In the genomic region with DNA sequence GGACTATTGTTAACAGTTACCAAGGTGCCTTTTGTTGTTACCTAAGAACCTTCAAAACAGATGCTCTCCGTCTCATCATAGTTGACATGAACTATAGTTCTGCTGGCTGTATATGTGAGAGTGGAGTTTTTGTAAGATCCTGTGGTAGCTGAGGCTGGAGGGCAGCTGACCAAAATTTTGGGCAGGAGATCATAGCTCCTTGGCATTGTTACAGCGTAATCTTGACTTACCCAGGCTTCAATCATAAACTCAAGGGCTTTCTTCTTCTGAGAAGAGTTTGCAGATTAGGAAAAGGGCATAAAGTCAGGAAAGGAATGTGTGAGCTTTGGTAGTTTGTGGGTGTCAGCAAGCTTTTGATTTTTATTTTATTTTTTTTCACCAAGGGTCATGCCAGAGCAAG, we compare ENCODE assay signal across 16 cellular contexts. TPM values are rescaled to one million over a fixed set of nuclear protein-coding genes. Genes with fewer than 3 reads are reported as not detected.
DNase-seq lines count a peak whose midpoint lies in the region; ATAC-seq, FAIRE-seq and TF ChIP-seq lines count a peak whose summit lies in the region.
"Had no signal": no experiment of that assay in that cellular context is flagged by ENCODE, and none has a peak within 500 bp of the region (broad histone marks: within the 10 kb centered on the region; RNA-seq: fewer than 3 reads in every experiment).

No MANE protein-coding gene starts in this region.

- H3K4me3 ChIP-seq in A673 (ENCODE audit: low read depth, low read length, poor library complexity, severe bottlenecking) (no peak overlapping the region), GM23338 (no peak overlapping the region), GM12878 (no peak overlapping the region), SK-N-SH (ENCODE audit: low read depth in 2 of 2, low read length in 1 of 2) (no peak overlapping the region), SJCRH30 (no peak overlapping the region)
- H3K4me3 ChIP-seq: GM23248 had no signal

- no peak overlapping the region for H3K4me3 Mint-ChIP-seq in GM23338
- H3K4me3 Mint-ChIP-seq in osteocyte (ENCODE audit: unreplicated experiment), result no peak overlapping the region
- H3K4me3 Mint-ChIP-seq: H9 had no signal

- H3K27ac ChIP-seq in A673 (ENCODE audit: low read depth, low read length, poor library complexity, severe bottlenecking) (peak overlapping the region; percentile 9), GM23338 (ENCODE audit: low read depth) (no peak overlapping the region), GM12878 (ENCODE audit: control insufficient read depth, insufficient read depth) (no peak overlapping the region), SK-N-SH (ENCODE audit: low read depth in 2 of 2, low read length in 1 of 2) (no peak overlapping the region), SJCRH30 (no peak overlapping the region)
- H3K27ac ChIP-seq: C4-2B, GM23248 had no signal

- H3K9ac ChIP-seq in GM12878 (ENCODE audit: control insufficient read depth, insufficient read depth, low read length) (no peak overlapping the region), SK-N-SH (no peak overlapping the region)
- H3K9ac ChIP-seq: GM23248 had no signal

- H3K27me3 Mint-ChIP-seq in GM23338 (ENCODE audit: insufficient read depth, low read depth, poor library complexity), result no peaks in the 10 kb centered on the region
- no peaks in the 10 kb centered on the region for H3K27me3 Mint-ChIP-seq in osteocyte (ENCODE audit: unreplicated experiment)
- H3K27me3 Mint-ChIP-seq: CD4-positive, alpha-beta memory T cell had no signal

- 100% methylated on average over 2 of the region's 2 CpGs for WGBS in GM12878 (ENCODE audit: insufficient coverage, insufficient replicate concordance, low lambda C conversion rate, missing lambda C conversion rate)
- WGBS in SK-N-SH (ENCODE audit: low lambda C conversion rate), result 97% methylated on average over 2 of the region's 2 CpGs

- H3K79me2 ChIP-seq in GM23338 (replicated peaks; ENCODE audit: insufficient read depth), result peaks cover 70% of the 10 kb centered on the region
- H3K79me2 ChIP-seq in GM12878 (ENCODE audit: control insufficient read depth, insufficient read depth, low read length), result peaks cover 33% of the 10 kb centered on the region
- H3K79me2 ChIP-seq in SK-N-SH (ENCODE audit: insufficient read depth), result peaks cover 22% of the 10 kb centered on the region

- peaks cover 41% of the 10 kb centered on the region for H4K20me1 ChIP-seq in GM23338 (replicated peaks; ENCODE audit: insufficient read depth)
- no peaks in the 10 kb centered on the region; the same call in 1 of the 2 replicates for H4K20me1 ChIP-seq in GM12878 (ENCODE audit: control insufficient read depth, insufficient read depth)
- H4K20me1 ChIP-seq in SK-N-SH (ENCODE audit: insufficient read depth), result no peaks in the 10 kb centered on the region

- H3K27me3 ChIP-seq in A673 (replicated peaks; ENCODE audit: insufficient read depth, low read depth, low read length, poor library complexity) (no peaks in the 10 kb centered on the region), GM23338 (ENCODE audit: insufficient read depth) (no peaks in the 10 kb centered on the region), GM12878 (replicated peaks in 1 of 2; ENCODE audit: control insufficient read depth in 2 of 2, insufficient read depth in 2 of 2, low read length in 1 of 2) (no peaks in the 10 kb centered on the region), SK-N-SH (ENCODE audit: insufficient read depth) (no peaks in the 10 kb centered on the region), SJCRH30 (no peaks in the 10 kb centered on the region)
- H3K27me3 ChIP-seq: BE2C had no signal

- RAD21 ChIA-PET in GM12878 (lab: Charles Lee; ENCODE audit: unreplicated experiment), result no interaction called here

- intact Hi-C loops in A673 (cut with micrococcal nuclease; ENCODE audit: unreplicated experiment), result no loop called here
- intact Hi-C loops in GM12878 (cut with micrococcal nuclease; ENCODE audit: unreplicated experiment), result no loop called here

- H3K4me1 ChIP-seq in A673 (ENCODE audit: insufficient read depth, low read length, poor library complexity, severe bottlenecking), result peaks cover 12% of the 10 kb centered on the region
- H3K4me1 ChIP-seq in GM23338 (ENCODE audit: insufficient read depth), result no peaks in the 10 kb centered on the region
- peaks cover 2% of the 10 kb centered on the region for H3K4me1 ChIP-seq in GM12878 (ENCODE audit: control insufficient read depth, insufficient read depth, low read length)
- peaks cover 0 to 24% of the 10 kb centered on the region in 2 experiments; a peak in 3 of 4 replicates for H3K4me1 ChIP-seq in SK-N-SH (ENCODE audit: control insufficient read depth in 1 of 2, insufficient read depth in 2 of 2, low read depth in 1 of 2, low read length in 1 of 2)
- peaks cover 7% of the 10 kb centered on the region for H3K4me1 ChIP-seq in SJCRH30

- H3K4me2 ChIP-seq in GM23338, result no peak overlapping the region
- H3K4me2 ChIP-seq in GM12878 (ENCODE audit: control insufficient read depth, insufficient read depth), result no peak overlapping the region
- H3K4me2 ChIP-seq in SK-N-SH, result no peak overlapping the region

- ATAC-seq in GM23338, result no peak
- no peak for ATAC-seq in GM12878

- no peak for FAIRE-seq in GM12878 (lab: Jason Lieb, UNC)
- FAIRE-seq: A204.1 had no signal

- POLR2A ChIA-PET in A673 (lab: Charles Lee; ENCODE audit: low non-redundant PET) (no interaction called here), GM12878 (lab: Charles Lee) (interaction anchor here (0.6 to 1.2 kb wide), 4 partner anchors 13 to 456 kb away, joined by 3 to 14 read pairs (median 3); no protein-coding TSS in a partner anchor), SK-N-SH (lab: Yijun Ruan, JAX) (no interaction called here)

- TF ChIP-seq RAD21 in GM12878 (IDR thresholded peaks at IDR 0.05; ENCODE audit: insufficient read depth, low read depth, low read length) (no peak), SK-N-SH (IDR thresholded peaks at IDR 0.05; ENCODE audit: low read length) (no peak)

- no peak for TF ChIP-seq POLR2A in GM12878 (IDR thresholded peaks at IDR 0.05; ENCODE audit: low read depth, low read length)

- H3K27ac Mint-ChIP-seq in GM23338, result peak overlapping the region; percentile 31; the same call in 1 of the 2 replicates
- H3K27ac Mint-ChIP-seq in osteocyte (ENCODE audit: unreplicated experiment), result peak overlapping the region; percentile 11
- H3K27ac Mint-ChIP-seq: CD4-positive, alpha-beta memory T cell had no signal

- H3K9me2 ChIP-seq in GM23338 (ENCODE audit: insufficient read depth), result no peaks in the 10 kb centered on the region
- no peaks in the 10 kb centered on the region for H3K9me2 ChIP-seq in SK-N-SH

- in situ Hi-C loops in GM12878 (cut with MboI), result no loop called here

- no peak overlapping the region for H2AFZ ChIP-seq in GM23338
- H2AFZ ChIP-seq in GM12878 (ENCODE audit: control insufficient read depth, low read depth, low read length), result no peak overlapping the region
- H2AFZ ChIP-seq in SK-N-SH (ENCODE audit: low read depth), result no peak overlapping the region
- H2AFZ ChIP-seq: GM23248 had no signal

- SMC1A ChIA-PET in GM12878 (lab: Charles Lee; ENCODE audit: uncharacterized antibody, unreplicated experiment), result interaction anchor here (0.7 to 3.9 kb wide), 4 partner anchors 12 to 43 kb away, joined by 3 to 18 read pairs (median 8); partner anchors contain the start of gene RCL1

- H3K9me3 ChIP-seq in A673 (ENCODE audit: low read depth, low read length, poor library complexity, severe bottlenecking) (no peaks in the 10 kb centered on the region), GM12878 (replicated peaks; ENCODE audit: control insufficient read depth, insufficient read depth, low read length) (no peaks in the 10 kb centered on the region), SK-N-SH (no peaks in the 10 kb centered on the region), SJCRH30 (replicated peaks) (no peaks in the 10 kb centered on the region)
- H3K9me3 ChIP-seq: BE2C had no signal

- TF ChIP-seq EP300 in GM12878 (IDR thresholded peaks at IDR 0.05; ENCODE audit: borderline replicate concordance in 1 of 2, control insufficient read depth in 1 of 2, low read depth in 2 of 2, low read length in 2 of 2), result no peak
- no peak for TF ChIP-seq EP300 in SK-N-SH (IDR thresholded peaks at IDR 0.05; ENCODE audit: borderline replicate concordance in 1 of 2, low read depth in 1 of 2, low read length in 1 of 2)

- H3K9me3 Mint-ChIP-seq in GM23338, result no peaks in the 10 kb centered on the region
- no peaks in the 10 kb centered on the region for H3K9me3 Mint-ChIP-seq in osteocyte (ENCODE audit: unreplicated experiment)
- H3K9me3 Mint-ChIP-seq: CD4-positive, alpha-beta memory T cell; H9 had no signal

- BruUV-seq in A673 (replicated peaks; lab: Mats Ljungman, UMichigan) (no TSS peak), GM12878 (replicated peaks; lab: Mats Ljungman, UMichigan) (TSS peak; percentile 11)

- H3K36me3 Mint-ChIP-seq in GM23338 (ENCODE audit: low read depth), result peaks cover 5% of the 10 kb centered on the region; the same call in 2 of the 3 replicates
- peaks cover 6% of the 10 kb centered on the region for H3K36me3 Mint-ChIP-seq in osteocyte (ENCODE audit: unreplicated experiment)

- H3K4me1 Mint-ChIP-seq in GM23338 (peaks cover 10% of the 10 kb centered on the region; the same call in 2 of the 3 replicates), osteocyte (ENCODE audit: unreplicated experiment) (peaks cover 8% of the 10 kb centered on the region)

- TF ChIP-seq CTCF in A673 (conservative IDR thresholded peaks at IDR 0.05; ENCODE audit: low read depth, low read length), result no peak
- TF ChIP-seq CTCF in GM23338 (conservative IDR thresholded peaks at IDR 0.05; ENCODE audit: low read depth in 2 of 2), result no peak
- no peak for TF ChIP-seq CTCF in GM12878 (IDR thresholded peaks at IDR 0.05 in 2 of 3, conservative IDR thresholded peaks at IDR 0.05 in 1 of 3; ENCODE audit: control insufficient read depth in 2 of 3, extremely low read depth in 1 of 3, insufficient read depth in 1 of 3, low read depth in 3 of 3, low read length in 3 of 3)
- no peak for TF ChIP-seq CTCF in osteocyte (IDR thresholded peaks at IDR 0.05)
- TF ChIP-seq CTCF in SK-N-SH (IDR thresholded peaks at IDR 0.05), result no peak

- H3K36me3 ChIP-seq in A673 (ENCODE audit: insufficient read depth, low read length, poor library complexity, severe bottlenecking) (no peaks in the 10 kb centered on the region), GM23338 (ENCODE audit: insufficient read depth) (no peaks in the 10 kb centered on the region), GM12878 (ENCODE audit: control insufficient read depth in 2 of 2, insufficient read depth in 2 of 2, low read length in 1 of 2) (peaks cover 7 to 25% of the 10 kb centered on the region in 2 experiments), SK-N-SH (replicated peaks in 1 of 2; ENCODE audit: control insufficient read depth in 1 of 2, insufficient read depth in 2 of 2, low read length in 1 of 2) (no peaks in the 10 kb centered on the region), SJCRH30 (0 out of 2 replicates have a peak, but pooled peaks cover 2% of the 10 kb centered on the region)

- CTCF ChIA-PET in A673 (lab: Charles Lee) (no interaction called here), GM12878 (lab: Yijun Ruan, JAX) (interaction anchor here (1.1 to 2.4 kb wide), 2 partner anchors 10 to 11 kb away, joined by 3 to 16 read pairs; no protein-coding TSS in a partner anchor), SK-N-SH (lab: Yijun Ruan, JAX) (interaction anchor here (1.2 to 1.3 kb wide), 2 partner anchors 67 to 161 kb away, joined by 3 to 4 read pairs; no protein-coding TSS in a partner anchor)

- H3F3A ChIP-seq in GM23338 (replicated peaks; ENCODE audit: low read depth) (no peaks in the 10 kb centered on the region), SK-N-SH (replicated peaks; ENCODE audit: insufficient read depth) (peaks cover 13% of the 10 kb centered on the region)

- DNase-seq in A673 (ENCODE audit: low spot score) (no peak), GM23338 (ENCODE audit: low spot score) (no peak), GM12878 (ENCODE audit: low read depth, low spot score) (no peak), osteocyte (ENCODE audit: extremely low spot score, unreplicated experiment) (no peak), SK-N-SH (no peak), SJCRH30 (no peak), NCI-H1092 (lab: John Stamatoyannopoulos, UW) (no peak)
- DNase-seq: BE2C; CD4-positive, alpha-beta memory T cell; COR-L47; DND-41; GDM1; GM23248; H9 had no signal

RNA-seq across cellular contexts. Expression of gene RCL1, which starts 34.5 kb away (rescaled TPM):
- total RNA-seq in A673 (2021) (29.1 and 31.2 TPM in 2 replicates), GM12878 (2014; rRNA removed) (42.0 and 44.3 TPM in 2 replicates), GM12878 (2014; rRNA removed; fragmentation: Illumina TruSeq; extraction: Trizol) (28.1 and 28.7 TPM in 2 replicates), GM12878 (2021) (32.3 and 33.2 TPM in 2 replicates), osteocyte (13.0 and 13.4 TPM in 2 replicates)
- 41.2 and 44.1 TPM in 2 replicates for total RNA-seq in GM23338 (2014; rRNA removed; shearing (Covaris generic))
- polyA plus RNA-seq in GM23338 (2016; fragmentation: Nextera tagmentation; extraction: Ambion mirVana) (19.3 and 20.7 TPM in 2 replicates), GM12878 (2011; rRNA removed) (14.1 and 21.1 TPM in 2 replicates), GM12878 (2014; fragmentation: Illumina TruSeq; extraction: Trizol) (38.0 and 45.2 TPM in 2 replicates), GM12878 (2014; fragmentation: Nextera tagmentation; extraction: Ambion mirVana) (10 to 100 TPM; 21.1 to 28.6 TPM), GM12878 (2014; rRNA removed) (27.5 and 29.8 TPM in 2 replicates), GM12878 (2016; fragmentation: Nextera tagmentation; extraction: Ambion mirVana) (10 to 100 TPM; 43.4 to 46.8 TPM), SK-N-SH (2012; rRNA removed) (18.4 and 18.6 TPM in 2 replicates)
- total RNA-seq in GM12878 (2013; cell fraction: nucleolus; rRNA removed), result 51.9 and 58.3 TPM in 2 replicates
- polyA plus RNA-seq in GM12878 (2011; ENCODE audit: low read depth), result 11.5 TPM
- 22.0 and 26.6 TPM in 2 replicates for polyA plus RNA-seq in GM12878 (2011; cell fraction: cytosol; rRNA removed)
- polyA plus RNA-seq in GM12878 (2011; cell fraction: nucleus; rRNA removed), result 34.5 and 44.1 TPM in 2 replicates
- 15.4 and 17.0 TPM in 2 replicates for polyA plus RNA-seq in GM12878 (2012)
- polyA minus RNA-seq in GM12878 (2011; rRNA and poly(A)+ RNA removed), result 23.5 and 29.4 TPM in 2 replicates
- polyA minus RNA-seq in GM12878 (2011; cell fraction: cytosol; rRNA and poly(A)+ RNA removed), result 12.0 and 13.6 TPM in 2 replicates
- polyA minus RNA-seq in GM12878 (2011; cell fraction: nucleus; rRNA and poly(A)+ RNA removed), result 30.5 and 40.9 TPM in 2 replicates
- 16.3 and 17.0 TPM in 2 replicates for polyA plus RNA-seq in SK-N-SH (2012; cell fraction: cytosol; rRNA removed)
- polyA plus RNA-seq in SK-N-SH (2012; cell fraction: nucleus; rRNA removed), result 18.0 and 22.4 TPM in 2 replicates
- 23.9 and 27.0 TPM in 2 replicates for total RNA-seq in SJCRH30 (2014; rRNA removed; shearing (Covaris generic))
